28 cellular contexts compared by ENCODE assay signal in the genomic region with DNA sequence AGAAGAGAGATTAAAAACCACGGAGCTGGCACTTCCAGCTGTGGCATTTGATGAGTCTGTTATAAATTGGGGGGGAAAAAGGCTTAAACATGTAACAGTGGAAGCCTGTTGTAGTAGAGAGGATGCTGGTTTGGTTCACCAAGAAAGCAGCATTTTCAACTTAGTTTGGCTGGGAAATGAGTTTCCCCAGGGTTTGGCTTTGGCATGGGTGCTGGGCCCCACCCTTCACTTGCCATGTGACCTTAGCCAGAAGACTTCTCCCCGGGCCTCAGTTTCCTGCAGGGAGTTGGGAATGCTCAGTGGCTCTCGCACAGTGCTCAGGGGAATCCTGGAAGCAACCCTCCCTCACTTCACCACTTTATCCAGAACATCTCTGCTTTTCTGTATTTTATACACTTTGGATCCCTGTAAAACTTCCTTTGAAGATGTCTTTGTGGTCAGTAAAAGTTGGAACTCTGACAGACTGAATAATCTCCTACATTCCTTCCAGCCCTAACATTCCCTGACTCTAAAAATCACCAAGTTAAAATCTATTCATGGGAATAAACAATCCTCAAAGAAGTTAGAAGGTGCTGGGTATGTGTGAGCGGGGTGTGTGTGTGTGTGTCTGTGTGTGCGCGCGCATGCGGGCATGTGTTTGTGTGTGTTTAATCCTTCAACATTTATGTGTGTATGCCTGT.
DNase-seq lines count a peak whose midpoint lies in the region; ATAC-seq and TF ChIP-seq lines count a peak whose summit lies in the region.
"Had no signal": no experiment of that assay in that cellular context is flagged by ENCODE, and none has a peak within 500 bp of the region (broad histone marks: within the 10 kb centered on the region; RNA-seq: fewer than 3 reads in every experiment).

No MANE protein-coding gene starts in this region.

- H3K27me3 ChIP-seq in SK-N-SH (ENCODE audit: insufficient read depth), result no peaks in the 10 kb centered on the region
- H3K27me3 ChIP-seq: SJCRH30, stomach had no signal

- no peaks in the 10 kb centered on the region for H3K79me2 ChIP-seq in SK-N-SH (ENCODE audit: insufficient read depth)

- no peaks in the 10 kb centered on the region for H3K9me3 ChIP-seq in SK-N-SH
- H3K9me3 ChIP-seq: SJCRH30, stomach had no signal

- intact Hi-C loops in sciatic nerve (cut with DNase I), result no loop called here
- intact Hi-C loops in activated naive CD4-positive, alpha-beta T cell treated with anti-CD3 and anti-CD28 coated beads for 36 hours (cut with micrococcal nuclease), result no loop called here

- no peak overlapping the region for H3K27ac Mint-ChIP-seq in activated naive CD4-positive, alpha-beta T cell treated with anti-CD3 and anti-CD28 coated beads for 36 hours
- H3K27ac Mint-ChIP-seq: activated CD4-positive, alpha-beta T cell treated with anti-CD3 and anti-CD28 coated beads, Interleukin-2, amount 10 ng/mL, durations not matched to agents 7 days and 5 days; activated T-helper 2 cell treated with anti-CD3 and anti-CD28 coated beads, Interferon-gamma antibody, Interleukin-2, Interleukin-4, amounts not matched to agents 10 μg/mL and 5 μg/mL and 100 μg/mL, durations not matched to agents 14 hours and 24 hours and 36 hours; IgD-negative memory B cell; natural killer cell treated with Interleukin-12 subunit alpha and Interleukin-12 subunit beta and Interleukin-15 and Interleukin-18, amount 100 ng/mL, for 72 hours had no signal

- no peak overlapping the region for H3K4me3 Mint-ChIP-seq in activated naive CD4-positive, alpha-beta T cell treated with anti-CD3 and anti-CD28 coated beads for 36 hours
- H3K4me3 Mint-ChIP-seq: activated CD4-positive, alpha-beta T cell treated with anti-CD3 and anti-CD28 coated beads, Interleukin-2, amount 10 ng/mL, durations not matched to agents 7 days and 5 days; IgD-negative memory B cell; natural killer cell treated with Interleukin-12 subunit alpha and Interleukin-12 subunit beta and Interleukin-15 and Interleukin-18, amount 100 ng/mL, for 72 hours had no signal

- H3K4me1 Mint-ChIP-seq in activated naive CD4-positive, alpha-beta T cell treated with anti-CD3 and anti-CD28 coated beads for 36 hours (ENCODE audit: low read depth), result no peaks in the 10 kb centered on the region
- H3K4me1 Mint-ChIP-seq: activated CD4-positive, alpha-beta T cell treated with anti-CD3 and anti-CD28 coated beads, Interleukin-2, amount 10 ng/mL, durations not matched to agents 7 days and 5 days; IgD-negative memory B cell had no signal

- no peak for TF ChIP-seq EP300 in SK-N-SH (IDR thresholded peaks at IDR 0.05; ENCODE audit: borderline replicate concordance in 1 of 2, low read depth in 1 of 2, low read length in 1 of 2)

- TF ChIP-seq CTCF in SK-N-SH (IDR thresholded peaks at IDR 0.05) (no peak), fibroblast of mammary gland (conservative IDR thresholded peaks at IDR 0.05; ENCODE audit: control insufficient read depth, insufficient read depth, low read depth, low read length) (no peak)

- no peaks in the 10 kb centered on the region for H3K36me3 ChIP-seq in SK-N-SH (replicated peaks in 1 of 2; ENCODE audit: control insufficient read depth in 1 of 2, insufficient read depth in 2 of 2, low read length in 1 of 2)
- H3K36me3 ChIP-seq: SJCRH30, stomach had no signal

- POLR2A ChIA-PET in SK-N-SH (lab: Yijun Ruan, JAX), result no interaction called here

- H4K20me1 ChIP-seq in SK-N-SH (ENCODE audit: insufficient read depth), result no peaks in the 10 kb centered on the region

- H3K9ac ChIP-seq in SK-N-SH, result no peak overlapping the region

- peak; percentile 59 for ATAC-seq in sciatic nerve
- ATAC-seq: natural killer cell treated with Interleukin-12 subunit alpha and Interleukin-12 subunit beta and Interleukin-15 and Interleukin-18, amount 100 ng/mL, for 72 hours; PC-3 had no signal

- no peak overlapping the region for H2AFZ ChIP-seq in SK-N-SH (ENCODE audit: low read depth)

- peak overlapping the region; percentile 33; the same call in 1 of the 2 replicates for H3K4me2 ChIP-seq in SK-N-SH

- CTCF ChIA-PET in SK-N-SH (lab: Yijun Ruan, JAX), result no interaction called here
- CTCF ChIA-PET in activated naive CD4-positive, alpha-beta T cell treated with anti-CD3 and anti-CD28 coated beads for 36 hours (lab: Charles Lee), result no interaction called here

- peaks cover 11% of the 10 kb centered on the region for H3F3A ChIP-seq in SK-N-SH (replicated peaks; ENCODE audit: insufficient read depth)

- H3K4me3 ChIP-seq in SK-N-SH (ENCODE audit: low read depth in 2 of 2, low read length in 1 of 2) (no peak overlapping the region), fibroblast of mammary gland (ENCODE audit: control insufficient read depth, low read depth, low read length) (no peak overlapping the region)
- H3K4me3 ChIP-seq: SJCRH30, stomach had no signal

- H3K36me3 Mint-ChIP-seq in activated naive CD4-positive, alpha-beta T cell treated with anti-CD3 and anti-CD28 coated beads for 36 hours (ENCODE audit: low read depth), result no peaks in the 10 kb centered on the region
- H3K36me3 Mint-ChIP-seq: IgD-negative memory B cell; natural killer cell treated with Interleukin-12 subunit alpha and Interleukin-12 subunit beta and Interleukin-15 and Interleukin-18, amount 100 ng/mL, for 72 hours had no signal

- no peaks in the 10 kb centered on the region for H3K27me3 Mint-ChIP-seq in activated naive CD4-positive, alpha-beta T cell treated with anti-CD3 and anti-CD28 coated beads for 36 hours (ENCODE audit: low read depth)
- H3K27me3 Mint-ChIP-seq: activated CD4-positive, alpha-beta T cell treated with anti-CD3 and anti-CD28 coated beads, Interleukin-2, amount 10 ng/mL, durations not matched to agents 7 days and 5 days; IgD-negative memory B cell; natural killer cell treated with Interleukin-12 subunit alpha and Interleukin-12 subunit beta and Interleukin-15 and Interleukin-18, amount 100 ng/mL, for 72 hours had no signal

- H3K4me1 ChIP-seq in SK-N-SH (ENCODE audit: control insufficient read depth in 1 of 2, insufficient read depth in 2 of 2, low read depth in 1 of 2, low read length in 1 of 2), result peaks cover 6 to 32% of the 10 kb centered on the region in 2 experiments; a peak in 2 of 4 replicates
- H3K4me1 ChIP-seq: SJCRH30, stomach had no signal

- TF ChIP-seq RAD21 in SK-N-SH (IDR thresholded peaks at IDR 0.05; ENCODE audit: low read length), result no peak

- H3K9me3 Mint-ChIP-seq in activated naive CD4-positive, alpha-beta T cell treated with anti-CD3 and anti-CD28 coated beads for 36 hours, result no peaks in the 10 kb centered on the region
- H3K9me3 Mint-ChIP-seq: activated CD4-positive, alpha-beta T cell treated with anti-CD3 and anti-CD28 coated beads, Interleukin-2, amount 10 ng/mL, durations not matched to agents 7 days and 5 days; activated T-helper 2 cell treated with anti-CD3 and anti-CD28 coated beads, Interferon-gamma antibody, Interleukin-2, Interleukin-4, amounts not matched to agents 10 μg/mL and 5 μg/mL and 100 μg/mL, durations not matched to agents 14 hours and 24 hours and 36 hours; IgD-negative memory B cell; natural killer cell treated with Interleukin-12 subunit alpha and Interleukin-12 subunit beta and Interleukin-15 and Interleukin-18, amount 100 ng/mL, for 72 hours had no signal

- 65% methylated on average over 8 of the region's 8 CpGs for WGBS in SK-N-SH (ENCODE audit: low lambda C conversion rate)

- peak overlapping the region; percentile 39 to 53; a peak in 3 of 4 replicates for H3K27ac ChIP-seq in SK-N-SH (ENCODE audit: low read depth in 2 of 2, low read length in 1 of 2)
- H3K27ac ChIP-seq: HL-60, SJCRH30, stomach, VCaP had no signal

- no peaks in the 10 kb centered on the region for H3K9me2 ChIP-seq in SK-N-SH

- DNase-seq in EH (ENCODE audit: low read depth) (peak; percentile 71), SK-N-SH (no peak), fibroblast of mammary gland (ENCODE audit: low read depth) (peak; percentile 64), sciatic nerve (ENCODE audit: low spot score) (no peak), Ammon's horn (ENCODE audit: low spot score) (no peak), NCI-H2171 (lab: John Stamatoyannopoulos, UW) (no peak), SW 1271 (lab: John Stamatoyannopoulos, UW) (no peak)
- no peak for DNase-seq in activated naive CD4-positive, alpha-beta T cell treated with anti-CD3 and anti-CD28 coated beads for 36 hours
- DNase-seq: activated CD4-positive, alpha-beta T cell treated with anti-CD3 and anti-CD28 coated beads, Interleukin-2, amount 10 ng/mL, durations not matched to agents 7 days and 5 days; activated CD8-positive, alpha-beta memory T cell treated with anti-CD3 and anti-CD28 coated beads, Interleukin-2, amount 50 U/mL, for 4 hours; AML-193; COR-L47; DND-41; erythroblast; glutamatergic neuron; MM.1S; NCI-H1694; PC-3; SJCRH30; stimulated activated CD4-positive, alpha-beta T cell treated with anti-CD3 and anti-CD28 coated beads, Interleukin-4, amount 100 ng/mL, for 24 hours; stomach; T-helper 2 cell; trophoblast cell had no signal

TF ChIP-seq in SK-N-SH, 30 proteins besides CTCF, POLR2A, EP300 and RAD21:
- TF ChIP-seq, protein P1, sequence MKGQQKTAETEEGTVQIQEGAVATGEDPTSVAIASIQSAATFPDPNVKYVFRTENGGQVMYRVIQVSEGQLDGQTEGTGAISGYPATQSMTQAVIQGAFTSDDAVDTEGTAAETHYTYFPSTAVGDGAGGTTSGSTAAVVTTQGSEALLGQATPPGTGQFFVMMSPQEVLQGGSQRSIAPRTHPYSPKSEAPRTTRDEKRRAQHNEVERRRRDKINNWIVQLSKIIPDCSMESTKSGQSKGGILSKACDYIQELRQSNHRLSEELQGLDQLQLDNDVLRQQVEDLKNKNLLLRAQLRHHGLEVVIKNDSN (IDR thresholded peaks at IDR 0.05; ENCODE audit: borderline replicate concordance, low read depth), result peak; percentile 46; the same call in 1 of the 2 replicates
- no peak for TF ChIP-seq CHD2 (IDR thresholded peaks at IDR 0.05; ENCODE audit: low read length, partially characterized antibody)
- TF ChIP-seq NFIC (IDR thresholded peaks at IDR 0.05; ENCODE audit: borderline replicate concordance), result peak; percentile 61; the same call in 1 of the 2 replicates

Comparison
In these comparisons a context has a peak if more than half of its experiments do, and no peak if none do; other contexts are left out.
1. DNase-seq: peak in EH (single experiment) and fibroblast of mammary gland (single experiment); none in SK-N-SH (single experiment), sciatic nerve (single experiment), Ammon's horn (single experiment), NCI-H2171 (single experiment), activated naive CD4-positive, alpha-beta T cell treated with anti-CD3 and anti-CD28 coated beads for 36 hours (single experiment) and SW 1271 (0 of 2).